Comparison of ENCODE assay signal across 2 cellular contexts in the genomic region with DNA sequence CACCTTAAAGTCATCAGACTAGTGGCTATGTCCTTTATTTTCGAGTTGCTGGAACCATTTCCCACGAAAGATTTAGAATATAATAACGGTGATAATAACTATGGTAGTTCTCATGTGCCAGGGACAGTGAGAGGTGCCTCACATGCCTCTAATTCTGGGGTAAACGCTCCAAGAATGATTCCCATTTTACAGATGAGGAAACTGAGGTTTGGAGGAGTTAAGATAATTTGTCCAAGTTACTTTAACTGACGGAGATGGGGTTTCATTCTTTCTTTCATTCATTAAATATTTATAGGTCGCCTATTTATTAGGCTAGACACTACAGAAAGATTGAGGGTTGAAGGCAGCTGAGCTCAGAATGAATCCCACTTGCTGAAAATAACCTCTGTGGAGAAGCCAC.
TF ChIP-seq lines count a peak whose summit lies in the region.

No MANE protein-coding gene starts in this region.

TF ChIP-seq in HepG2, 621 proteins besides CTCF, POLR2A, EP300 and RAD21:
- TF ChIP-seq ZNF629 (CRISPR knock-in tag; conservative IDR thresholded peaks at IDR 0.05) (peak; percentile 89), TARDBP (CRISPR knock-in tag; IDR thresholded peaks at IDR 0.05) (no peak)
TF ChIP-seq in HepG2: peak in this region for 1.

TF ChIP-seq in SK-N-SH, 30 proteins besides CTCF, POLR2A, EP300 and RAD21:
- TF ChIP-seq YY1 (IDR thresholded peaks at IDR 0.05; ENCODE audit: low read depth) (no peak), SMC3 (IDR thresholded peaks at IDR 0.05; ENCODE audit: low read depth, low read length) (no peak), SIN3A (IDR thresholded peaks at IDR 0.05; ENCODE audit: borderline replicate concordance, low read depth, low read length) (no peak), TEAD4 (IDR thresholded peaks at IDR 0.05; ENCODE audit: borderline replicate concordance, insufficient read depth) (no peak), GATA2 (CRISPR knock-in tag; IDR thresholded peaks at IDR 0.05) (no peak), RXRA (IDR thresholded peaks at IDR 0.05; ENCODE audit: borderline replicate concordance, low read depth) (no peak), NRF1 (IDR thresholded peaks at IDR 0.05; ENCODE audit: low read depth, low read length) (no peak)
- TF ChIP-seq, protein P1, sequence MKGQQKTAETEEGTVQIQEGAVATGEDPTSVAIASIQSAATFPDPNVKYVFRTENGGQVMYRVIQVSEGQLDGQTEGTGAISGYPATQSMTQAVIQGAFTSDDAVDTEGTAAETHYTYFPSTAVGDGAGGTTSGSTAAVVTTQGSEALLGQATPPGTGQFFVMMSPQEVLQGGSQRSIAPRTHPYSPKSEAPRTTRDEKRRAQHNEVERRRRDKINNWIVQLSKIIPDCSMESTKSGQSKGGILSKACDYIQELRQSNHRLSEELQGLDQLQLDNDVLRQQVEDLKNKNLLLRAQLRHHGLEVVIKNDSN (IDR thresholded peaks at IDR 0.05; ENCODE audit: borderline replicate concordance, low read depth), result no peak
- TF ChIP-seq, protein P2, sequence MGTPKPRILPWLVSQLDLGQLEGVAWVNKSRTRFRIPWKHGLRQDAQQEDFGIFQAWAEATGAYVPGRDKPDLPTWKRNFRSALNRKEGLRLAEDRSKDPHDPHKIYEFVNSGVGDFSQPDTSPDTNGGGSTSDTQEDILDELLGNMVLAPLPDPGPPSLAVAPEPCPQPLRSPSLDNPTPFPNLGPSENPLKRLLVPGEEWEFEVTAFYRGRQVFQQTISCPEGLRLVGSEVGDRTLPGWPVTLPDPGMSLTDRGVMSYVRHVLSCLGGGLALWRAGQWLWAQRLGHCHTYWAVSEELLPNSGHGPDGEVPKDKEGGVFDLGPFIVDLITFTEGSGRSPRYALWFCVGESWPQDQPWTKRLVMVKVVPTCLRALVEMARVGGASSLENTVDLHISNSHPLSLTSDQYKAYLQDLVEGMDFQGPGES (IDR thresholded peaks at IDR 0.05; ENCODE audit: low read depth, low read length), result no peak
